In genomic region chr1:30523055-30524020, GRCh38 we compare ENCODE assay signal across 13 cellular contexts.
A peak's percentile ranks its signal among the peaks of the same experiment; 100 is the strongest.
DNase-seq lines count a peak whose midpoint lies in the region; ATAC-seq, FAIRE-seq and TF ChIP-seq lines count a peak whose summit lies in the region.
"Had no signal": no experiment of that assay in that cellular context is flagged by ENCODE, and none has a peak within 500 bp of the region (broad histone marks: within the 10 kb centered on the region; RNA-seq: fewer than 3 reads in every experiment).

No MANE protein-coding gene starts in this region.

- no peak for FAIRE-seq in GM12892 (lab: Jason Lieb, UNC)
- FAIRE-seq: endothelial cell of umbilical vein had no signal

- H3K9me3 ChIP-seq in RWPE2 (ENCODE audit: severe bottlenecking), result no peaks in the 10 kb centered on the region

- peak; percentile 66 for DNase-seq in GM03348 (ENCODE audit: low spot score)
- DNase-seq in RWPE2 (ENCODE audit: low spot score), result peak; percentile 42
- DNase-seq in fibroblast of peridontal ligament (ENCODE audit: extremely low read depth), result peak; percentile 1
- peak; percentile 31 for DNase-seq in posterior vena cava (ENCODE audit: low spot score)
- no peak for DNase-seq in amygdala (lab: John Stamatoyannopoulos, UW)
- DNase-seq in substantia nigra (lab: John Stamatoyannopoulos, UW), result no peak
- DNase-seq in GM12892 (ENCODE audit: insufficient read length), result no peak
- DNase-seq in NCI-H345 (lab: John Stamatoyannopoulos, UW), result no peak
- DNase-seq: activated CD4-positive, alpha-beta T cell treated with anti-CD3 and anti-CD28 coated beads for 48 hours; NCI-H187; SIG-M5 had no signal

- no peaks in the 10 kb centered on the region for H3K27me3 ChIP-seq in RWPE2 (ENCODE audit: insufficient read depth, poor library complexity, severe bottlenecking)

- H3K27ac ChIP-seq in RWPE2 (ENCODE audit: poor library complexity, severe bottlenecking) (peak overlapping the region; percentile 59), substantia nigra (ENCODE audit: low read depth, low read length, poor library complexity, severe bottlenecking) (no peak overlapping the region)

- peaks cover 22% of the 10 kb centered on the region for H3K4me1 ChIP-seq in RWPE2 (ENCODE audit: insufficient read depth, poor library complexity, severe bottlenecking)

- TF ChIP-seq CTCF in RWPE2 (IDR thresholded peaks at IDR 0.05; ENCODE audit: poor library complexity, severe bottlenecking), result peak; percentile 31

- intact Hi-C loops in posterior vena cava (cut with DNase I), result no loop called here

- H3K4me3 ChIP-seq in RWPE2 (ENCODE audit: severe bottlenecking), result no peak overlapping the region

- peak; percentile 84 for ATAC-seq in RWPE2 (ENCODE audit: low read depth)
- ATAC-seq: activated naive CD4-positive, alpha-beta T cell treated with anti-CD3 and anti-CD28 coated beads, Interleukin-2, amount 50 U/mL, for 72 hours had no signal

- H3K36me3 ChIP-seq in RWPE2 (ENCODE audit: low read depth), result no peaks in the 10 kb centered on the region

- TF ChIP-seq POLR2A in GM12892 (IDR thresholded peaks at IDR 0.05; ENCODE audit: low read depth, low read length), result no peak

Comparison
In these comparisons a context has a peak if more than half of its experiments do, and no peak if none do; other contexts are left out.
1. DNase-seq: peak in GM03348 (single experiment), RWPE2 (single experiment), fibroblast of peridontal ligament (single experiment) and posterior vena cava (single experiment); none in amygdala (0 of 56), substantia nigra (0 of 49), GM12892 (single experiment) and NCI-H345 (single experiment).